Comparison of ENCODE assay signal across 18 cellular contexts in genomic region chr1:238652346-238652968, GRCh38.
DNase-seq lines count a peak whose midpoint lies in the region; TF ChIP-seq lines count a peak whose summit lies in the region.
"Had no signal": no experiment of that assay in that cellular context is flagged by ENCODE, and none has a peak within 500 bp of the region (broad histone marks: within the 10 kb centered on the region; RNA-seq: fewer than 3 reads in every experiment).

No MANE protein-coding gene starts in this region.

- no peaks in the 10 kb centered on the region for H3K79me2 ChIP-seq in mammary epithelial cell (ENCODE audit: insufficient read depth, low read length)

- H3K9ac ChIP-seq in mammary epithelial cell (ENCODE audit: insufficient read depth, low read length): no peak overlapping the region

- H4K20me1 ChIP-seq in mammary epithelial cell (ENCODE audit: insufficient read depth, low read length): no peaks in the 10 kb centered on the region

- H3K36me3 Mint-ChIP-seq in glutamatergic neuron (ENCODE audit: unreplicated experiment): no peaks in the 10 kb centered on the region
- H3K36me3 Mint-ChIP-seq in T-helper 2 cell treated with Interferon-gamma antibody and Interleukin-4, amounts not matched to agents 5 μg/mL and 100 μg/mL, for 36 hours (ENCODE audit: low read depth): no peaks in the 10 kb centered on the region
- H3K36me3 Mint-ChIP-seq: activated naive CD8-positive, alpha-beta T cell treated with anti-CD3 and anti-CD28 coated beads for 36 hours had no signal

- peaks cover 2% of the 10 kb centered on the region for H3K27me3 Mint-ChIP-seq in glutamatergic neuron (ENCODE audit: unreplicated experiment)
- H3K27me3 Mint-ChIP-seq in T-helper 2 cell treated with Interferon-gamma antibody and Interleukin-4, amounts not matched to agents 5 μg/mL and 100 μg/mL, for 36 hours (ENCODE audit: low read depth): no peaks in the 10 kb centered on the region
- H3K27me3 Mint-ChIP-seq: activated CD4-positive, alpha-beta T cell treated with anti-CD3 and anti-CD28 coated beads, Interleukin-2, amount 10 ng/mL, durations not matched to agents 7 days and 5 days; activated naive CD8-positive, alpha-beta T cell treated with anti-CD3 and anti-CD28 coated beads for 36 hours; progenitor cell of endocrine pancreas; stimulated activated naive CD8-positive, alpha-beta T cell treated with anti-CD3 and anti-CD28 coated beads, Interleukin-15, amount 100 ng/mL, for 72 hours had no signal

- peak overlapping the region; percentile 41 for H3K27ac ChIP-seq in mammary epithelial cell (ENCODE audit: insufficient read depth, low read depth, low read length)
- H3K27ac ChIP-seq: colonic mucosa, left ventricle myocardium inferior, SJCRH30 had no signal

- BruUV-seq in mammary epithelial cell (replicated peaks; lab: Mats Ljungman, UMichigan): no TSS peak

- no peak overlapping the region for H3K4me3 ChIP-seq in MG63
- H3K4me3 ChIP-seq in mammary epithelial cell (replicated peaks in 1 of 3; ENCODE audit: insufficient read depth in 1 of 3, low read depth in 2 of 3, low read length in 3 of 3): no peak overlapping the region
- H3K4me3 ChIP-seq: colonic mucosa, left ventricle myocardium inferior, SJCRH30 had no signal

- DNase-seq in COLO829 (ENCODE audit: low spot score): peak; percentile 32
- DNase-seq in MG63: peak; percentile 29
- DNase-seq in mammary epithelial cell: peak; percentile 56
- peak; percentile 16 for DNase-seq in hepatic stellate cell (ENCODE audit: low spot score)
- DNase-seq in NCI-H187 treated with DMSO at 0.1 percent for 48 hours (lab: John Stamatoyannopoulos, UW): no peak
- no peak for DNase-seq in glutamatergic neuron
- DNase-seq in pons (ENCODE audit: low spot score): no peak
- DNase-seq in T-helper 2 cell treated with Interferon-gamma antibody and Interleukin-4, amounts not matched to agents 5 μg/mL and 100 μg/mL, for 36 hours (ENCODE audit: low spot score): no peak
- DNase-seq: activated CD4-positive, alpha-beta T cell treated with anti-CD3 and anti-CD28 coated beads, Interleukin-2, amount 10 ng/mL, durations not matched to agents 7 days and 5 days; activated naive CD8-positive, alpha-beta T cell treated with anti-CD3 and anti-CD28 coated beads for 36 hours; Caco-2; colonic mucosa; Karpas-422; left ventricle myocardium inferior; NCI-H345; SJCRH30; stimulated activated naive CD8-positive, alpha-beta T cell treated with anti-CD3 and anti-CD28 coated beads, Interleukin-15, amount 100 ng/mL, for 72 hours had no signal

- H3K4me2 ChIP-seq in mammary epithelial cell (ENCODE audit: insufficient read depth, low read depth, low read length): no peak overlapping the region

- peaks cover 8% of the 10 kb centered on the region; the same call in 1 of the 2 replicates for H3K9me3 ChIP-seq in MG63
- no peaks in the 10 kb centered on the region for H3K9me3 ChIP-seq in mammary epithelial cell (replicated peaks; ENCODE audit: insufficient read depth, low read length)
- H3K9me3 ChIP-seq: Caco-2, colonic mucosa, SJCRH30 had no signal

- in situ Hi-C loops in mammary epithelial cell (cut with MboI; ENCODE audit: low sequenced_read_pairs in 2 of 2): no loop called here

- H3K36me3 ChIP-seq in MG63 (no peaks in the 10 kb centered on the region; the same call in 1 of the 2 replicates), mammary epithelial cell (ENCODE audit: insufficient read depth, low read length) (no peaks in the 10 kb centered on the region)
- H3K36me3 ChIP-seq: colonic mucosa, left ventricle myocardium inferior, SJCRH30 had no signal

- H3K4me1 ChIP-seq in mammary epithelial cell (ENCODE audit: insufficient read depth, low read length): peaks cover 22% of the 10 kb centered on the region
- H3K4me1 ChIP-seq: colonic mucosa, left ventricle myocardium inferior had no signal

- no peak overlapping the region for H3K27ac Mint-ChIP-seq in glutamatergic neuron (ENCODE audit: unreplicated experiment)
- no peak overlapping the region for H3K27ac Mint-ChIP-seq in T-helper 2 cell treated with Interferon-gamma antibody and Interleukin-4, amounts not matched to agents 5 μg/mL and 100 μg/mL, for 36 hours
- H3K27ac Mint-ChIP-seq: activated CD4-positive, alpha-beta T cell treated with anti-CD3 and anti-CD28 coated beads, Interleukin-2, amount 10 ng/mL, durations not matched to agents 7 days and 5 days; activated naive CD8-positive, alpha-beta T cell treated with anti-CD3 and anti-CD28 coated beads for 36 hours; progenitor cell of endocrine pancreas; stimulated activated naive CD8-positive, alpha-beta T cell treated with anti-CD3 and anti-CD28 coated beads, Interleukin-15, amount 100 ng/mL, for 72 hours had no signal

- peaks cover 4% of the 10 kb centered on the region for H3K4me1 Mint-ChIP-seq in glutamatergic neuron (ENCODE audit: low read depth, unreplicated experiment)
- H3K4me1 Mint-ChIP-seq in T-helper 2 cell treated with Interferon-gamma antibody and Interleukin-4, amounts not matched to agents 5 μg/mL and 100 μg/mL, for 36 hours (ENCODE audit: low read depth): no peaks in the 10 kb centered on the region
- H3K4me1 Mint-ChIP-seq: activated CD4-positive, alpha-beta T cell treated with anti-CD3 and anti-CD28 coated beads, Interleukin-2, amount 10 ng/mL, durations not matched to agents 7 days and 5 days; activated naive CD8-positive, alpha-beta T cell treated with anti-CD3 and anti-CD28 coated beads for 36 hours; stimulated activated naive CD8-positive, alpha-beta T cell treated with anti-CD3 and anti-CD28 coated beads, Interleukin-15, amount 100 ng/mL, for 72 hours had no signal

- CTCF ChIA-PET in mammary epithelial cell (lab: Charles Lee; ENCODE audit: low non-redundant PET): no interaction called here

- dilution Hi-C loops in mammary epithelial cell (cut with HindIII; ENCODE audit: low sequenced_read_pairs): no loop called here

- H3K9me3 Mint-ChIP-seq in glutamatergic neuron (ENCODE audit: unreplicated experiment): no peaks in the 10 kb centered on the region
- H3K9me3 Mint-ChIP-seq in T-helper 2 cell treated with Interferon-gamma antibody and Interleukin-4, amounts not matched to agents 5 μg/mL and 100 μg/mL, for 36 hours: peaks cover 13% of the 10 kb centered on the region
- H3K9me3 Mint-ChIP-seq: activated naive CD8-positive, alpha-beta T cell treated with anti-CD3 and anti-CD28 coated beads for 36 hours had no signal

- no peak for TF ChIP-seq CTCF in mammary epithelial cell (conservative IDR thresholded peaks at IDR 0.05 in 1 of 2, IDR thresholded peaks at IDR 0.05 in 1 of 2; ENCODE audit: extremely low read depth in 1 of 2, insufficient read depth in 1 of 2, low read depth in 1 of 2, low read length in 2 of 2)
- no peak for TF ChIP-seq CTCF in glutamatergic neuron (IDR thresholded peaks at IDR 0.05; ENCODE audit: partially characterized antibody, unreplicated experiment)

- H3K4me3 Mint-ChIP-seq in glutamatergic neuron (ENCODE audit: unreplicated experiment): no peak overlapping the region
- H3K4me3 Mint-ChIP-seq in T-helper 2 cell treated with Interferon-gamma antibody and Interleukin-4, amounts not matched to agents 5 μg/mL and 100 μg/mL, for 36 hours: no peak overlapping the region
- H3K4me3 Mint-ChIP-seq: activated CD4-positive, alpha-beta T cell treated with anti-CD3 and anti-CD28 coated beads, Interleukin-2, amount 10 ng/mL, durations not matched to agents 7 days and 5 days; activated naive CD8-positive, alpha-beta T cell treated with anti-CD3 and anti-CD28 coated beads for 36 hours; stimulated activated naive CD8-positive, alpha-beta T cell treated with anti-CD3 and anti-CD28 coated beads, Interleukin-15, amount 100 ng/mL, for 72 hours had no signal

- H3K27me3 ChIP-seq in MG63 (no peaks in the 10 kb centered on the region), mammary epithelial cell (ENCODE audit: insufficient read depth, low read length) (no peaks in the 10 kb centered on the region)
- H3K27me3 ChIP-seq: colonic mucosa, SJCRH30 had no signal

- intact Hi-C loops in mammary epithelial cell (cut with micrococcal nuclease): no loop called here

- H2AFZ ChIP-seq in mammary epithelial cell (ENCODE audit: low read depth, low read length): no peak overlapping the region

- WGBS in mammary epithelial cell (ENCODE audit: low coverage, missing lambda C conversion rate): 63% methylated on average over 6 of the region's 7 CpGs

Comparison
In these comparisons a context has a peak if more than half of its experiments do, and no peak if none do; other contexts are left out.
1. DNase-seq: peak in COLO829 (single experiment), MG63 (single experiment), mammary epithelial cell (single experiment) and hepatic stellate cell (single experiment); none in NCI-H187 treated with DMSO at 0.1 percent for 48 hours (single experiment), glutamatergic neuron (single experiment), pons (single experiment) and T-helper 2 cell treated with Interferon-gamma antibody and Interleukin-4, amounts not matched to agents 5 μg/mL and 100 μg/mL, for 36 hours (single experiment).